1 cellular context compared by ENCODE assay signal in the genomic region with DNA sequence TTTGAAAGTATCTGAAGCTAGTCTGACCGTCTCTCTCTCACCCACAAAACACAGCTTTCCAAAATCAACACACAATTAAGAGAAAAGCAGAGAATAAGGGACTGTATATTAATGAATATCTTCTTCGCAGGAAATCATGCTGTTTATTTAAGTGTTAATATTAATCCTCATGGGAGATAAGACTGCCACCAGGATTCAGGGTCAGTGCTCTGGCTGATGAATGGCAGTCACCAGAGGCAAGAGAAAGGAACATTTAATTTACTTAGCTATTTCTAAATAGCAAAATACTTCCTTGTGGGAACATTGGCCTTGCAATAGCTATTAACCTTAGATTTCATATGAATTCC.
TF ChIP-seq lines count a peak whose summit lies in the region.

No MANE protein-coding gene starts in this region.

TF ChIP-seq in GM23338, 12 proteins besides CTCF, POLR2A, EP300 and RAD21 (continued from another document):
- TF ChIP-seq REST (IDR thresholded peaks at IDR 0.05; ENCODE audit: unreplicated experiment) (no peak), ZNF114 (CRISPR knock-in tag; IDR thresholded peaks at IDR 0.05) (no peak), STAT1 (IDR thresholded peaks at IDR 0.05; ENCODE audit: unreplicated experiment) (no peak), NANOG (IDR thresholded peaks at IDR 0.05; ENCODE audit: borderline replicate concordance) (no peak), JUNB (IDR thresholded peaks at IDR 0.05; ENCODE audit: unreplicated experiment) (no peak), POLR2AphosphoS5 (IDR thresholded peaks at IDR 0.05; ENCODE audit: low read depth) (no peak)
- TF ChIP-seq, protein P1, sequence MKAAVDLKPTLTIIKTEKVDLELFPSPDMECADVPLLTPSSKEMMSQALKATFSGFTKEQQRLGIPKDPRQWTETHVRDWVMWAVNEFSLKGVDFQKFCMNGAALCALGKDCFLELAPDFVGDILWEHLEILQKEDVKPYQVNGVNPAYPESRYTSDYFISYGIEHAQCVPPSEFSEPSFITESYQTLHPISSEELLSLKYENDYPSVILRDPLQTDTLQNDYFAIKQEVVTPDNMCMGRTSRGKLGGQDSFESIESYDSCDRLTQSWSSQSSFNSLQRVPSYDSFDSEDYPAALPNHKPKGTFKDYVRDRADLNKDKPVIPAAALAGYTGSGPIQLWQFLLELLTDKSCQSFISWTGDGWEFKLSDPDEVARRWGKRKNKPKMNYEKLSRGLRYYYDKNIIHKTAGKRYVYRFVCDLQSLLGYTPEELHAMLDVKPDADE (IDR thresholded peaks at IDR 0.05), result no peak
